8 cellular contexts compared by ENCODE assay signal in genomic region chr20:11917663-11918062, GRCh38. TPM values are rescaled to one million over a fixed set of nuclear protein-coding genes. Genes with fewer than 3 reads are reported as not detected.
DNase-seq lines count a peak whose midpoint lies in the region; ATAC-seq and TF ChIP-seq lines count a peak whose summit lies in the region.

BTBD3 (plus strand) TSS chr20:11917893; CDS start chr20:11918276, 383 bp downstream.

- H2AFZ ChIP-seq in fibroblast of lung (ENCODE audit: low read length): no peak within 1 kb of the TSS

- H3K4me3 Mint-ChIP-seq in natural killer cell: peak within 1 kb of the TSS; percentile 58

- peak within 1 kb of the TSS in 1 of 2 donors; percentile 47 for H3K27ac Mint-ChIP-seq in natural killer cell

- peaks cover 2% of the 10 kb centered on the region for H3K4me1 ChIP-seq in fibroblast of lung (ENCODE audit: control insufficient read depth, extremely low read depth, insufficient read depth, low read length)

- H3K9ac ChIP-seq in fibroblast of lung (ENCODE audit: insufficient read depth, low read length): peak within 1 kb of the TSS; percentile 51

- H3K27me3 Mint-ChIP-seq in natural killer cell (ENCODE audit: low read depth in 2 of 2): no peaks in the 10 kb centered on the region

- no peaks in the 10 kb centered on the region for H3K36me3 Mint-ChIP-seq in natural killer cell

- TF ChIP-seq CTCF in fibroblast of lung (conservative IDR thresholded peaks at IDR 0.05 in 1 of 2, IDR thresholded peaks at IDR 0.05 in 1 of 2; ENCODE audit: low read depth in 1 of 2, low read length in 2 of 2) (no peak), natural killer cell (IDR thresholded peaks at IDR 0.05) (no peak)

- no peaks in the 10 kb centered on the region for H3K9me3 ChIP-seq in fibroblast of lung (ENCODE audit: control insufficient read depth, insufficient read depth, low read depth, low read length)

- H3K9me3 Mint-ChIP-seq in natural killer cell: no peaks in the 10 kb centered on the region

- ATAC-seq in HG03442 (IDR thresholded peaks at IDR 0.05; ENCODE audit: unreplicated experiment): peak; percentile 70
- peak; percentile 35 to 73 (median 50) for ATAC-seq in natural killer cell

- H3K4me2 ChIP-seq in fibroblast of lung (ENCODE audit: extremely low read depth, insufficient read depth, low read length): peak within 1 kb of the TSS; percentile 86

- peak within 1 kb of the TSS; percentile 50 to 66 (median 60) for H3K4me3 ChIP-seq in fibroblast of lung (replicated peaks in 1 of 4; ENCODE audit: control extremely low read depth in 1 of 4, insufficient read depth in 1 of 4, low read depth in 3 of 4, low read length in 4 of 4)

- no peaks in the 10 kb centered on the region for H3K27me3 ChIP-seq in fibroblast of lung (ENCODE audit: control insufficient read depth, insufficient read depth, low read length)

- peaks cover 38% of the 10 kb centered on the region for H3K79me2 ChIP-seq in fibroblast of lung (ENCODE audit: control insufficient read depth, insufficient read depth, low read length)

- intact Hi-C loops in natural killer cell (cut with micrococcal nuclease): no loop called here

- H4K20me1 ChIP-seq in fibroblast of lung (ENCODE audit: control insufficient read depth, extremely low read depth, insufficient read depth, low read length): no peaks in the 10 kb centered on the region

- H3K27ac ChIP-seq in fibroblast of lung (ENCODE audit: insufficient read depth, low read length): peak within 1 kb of the TSS; percentile 61

- DNase-seq in DMS 273 (lab: John Stamatoyannopoulos, UW; ENCODE audit: unreplicated experiment) (peak; percentile 69), DMS 273 treated with DMSO at 0.1 percent for 48 hours (lab: John Stamatoyannopoulos, UW) (no peak), SHP77 treated with DMSO at 0.1 percent for 48 hours (lab: John Stamatoyannopoulos, UW) (peak; percentile 95), fibroblast of lung (ENCODE audit: low read depth in 2 of 2) (peak; percentile 75 to 80), natural killer cell (no peak), NCI-H2196 treated with DMSO at 0.1 percent for 48 hours (lab: John Stamatoyannopoulos, UW; ENCODE audit: unreplicated experiment) (no peak), germinal center (ENCODE audit: low spot score) (no peak)

- peaks cover 17 to 23% of the 10 kb centered on the region in 2 donors for H3K4me1 Mint-ChIP-seq in natural killer cell

- H3K36me3 ChIP-seq in fibroblast of lung (ENCODE audit: control insufficient read depth, insufficient read depth, low read length): peaks cover 2% of the 10 kb centered on the region

RNA-seq across cellular contexts. Expression of gene BTBD3, which starts in this region (rescaled TPM):
- total RNA-seq in fibroblast of lung (27.5 and 47.4 TPM in 2 replicates), natural killer cell (1 to 10 TPM; 2.2 to 5.3 (median 3.8) TPM)
- 29.9 and 51.7 TPM in 2 replicates for polyA plus RNA-seq in fibroblast of lung
- polyA plus RNA-seq in fibroblast of lung (2012): 17.3 and 30.6 TPM in 2 replicates
- 49.0 and 68.1 TPM in 2 replicates for polyA minus RNA-seq in fibroblast of lung (ENCODE audit: low replicate concordance)

Comparison
In these comparisons a context has a peak if more than half of its experiments do, and no peak if none do; other contexts are left out.
1. DNase-seq: peak in DMS 273 (single experiment), SHP77 treated with DMSO at 0.1 percent for 48 hours (single experiment) and fibroblast of lung (2 of 2); none in DMS 273 treated with DMSO at 0.1 percent for 48 hours (single experiment), natural killer cell (single experiment), NCI-H2196 treated with DMSO at 0.1 percent for 48 hours (single experiment) and germinal center (single experiment).